In genomic region chr7:115546790-115547189, GRCh38 we compare ENCODE assay signal across 23 cellular contexts.
"Had no signal": no experiment of that assay in that cellular context is flagged by ENCODE, and none has a peak within 500 bp of the region (broad histone marks: within the 10 kb centered on the region; RNA-seq: fewer than 3 reads in every experiment).

No MANE protein-coding gene starts in this region.

- H3K36me3 Mint-ChIP-seq: mesothelial cell of epicardium; naive B cell; natural killer cell treated with Interleukin-12 subunit alpha and Interleukin-12 subunit beta and Interleukin-15 and Interleukin-18, amount 100 ng/mL, for 72 hours; stimulated activated memory B cell treated with anti-CD40 and anti-IgM and Interleukin-4, amounts not matched to agents 10 μg/mL and 1 μg/mL and 100 μg/mL, for 72 hours had no signal

- H3K4me3 Mint-ChIP-seq: mesothelial cell of epicardium; naive B cell; natural killer cell treated with Interleukin-12 subunit alpha and Interleukin-12 subunit beta and Interleukin-15 and Interleukin-18, amount 100 ng/mL, for 72 hours; neural crest cell; stimulated activated memory B cell treated with anti-CD40 and anti-IgM and Interleukin-4, amounts not matched to agents 10 μg/mL and 1 μg/mL and 100 μg/mL, for 72 hours; stimulated activated naive CD8-positive, alpha-beta T cell treated with anti-CD3 and anti-CD28 coated beads, Interleukin-15, Interleukin-2, amounts not matched to agents 100 ng/mL and 50 ng/mL, for 24 hours had no signal

- H3K4me1 Mint-ChIP-seq: mesothelial cell of epicardium; naive B cell; neural crest cell; stimulated activated memory B cell treated with anti-CD40 and anti-IgM and Interleukin-4, amounts not matched to agents 10 μg/mL and 1 μg/mL and 100 μg/mL, for 72 hours had no signal

- ATAC-seq: left lung; mucosa of descending colon; natural killer cell treated with Interleukin-12 subunit alpha and Interleukin-12 subunit beta and Interleukin-15 and Interleukin-18, amount 100 ng/mL, for 72 hours; sciatic nerve; stimulated activated memory B cell treated with anti-CD40 and anti-IgM and Interleukin-4, amounts not matched to agents 10 μg/mL and 1 μg/mL and 100 μg/mL, for 72 hours had no signal

- H2AFZ ChIP-seq: parathyroid adenoma had no signal

- H3K27me3 Mint-ChIP-seq: stimulated activated naive CD8-positive, alpha-beta T cell treated with anti-CD3 and anti-CD28 coated beads, Interleukin-15, Interleukin-2, amounts not matched to agents 100 ng/mL and 50 ng/mL, for 24 hours had no signal

- H3K4me3 ChIP-seq: coronary artery, esophagus muscularis mucosa, left lung, mucosa of descending colon, spleen, thoracic aorta, tibial nerve, upper lobe of left lung had no signal

- H3K27ac Mint-ChIP-seq: mesothelial cell of epicardium; naive B cell; natural killer cell treated with Interleukin-12 subunit alpha and Interleukin-12 subunit beta and Interleukin-15 and Interleukin-18, amount 100 ng/mL, for 72 hours; progenitor cell of endocrine pancreas; stimulated activated memory B cell treated with anti-CD40 and anti-IgM and Interleukin-4, amounts not matched to agents 10 μg/mL and 1 μg/mL and 100 μg/mL, for 72 hours; stimulated activated naive CD8-positive, alpha-beta T cell treated with anti-CD3 and anti-CD28 coated beads, Interleukin-15, Interleukin-2, amounts not matched to agents 100 ng/mL and 50 ng/mL, for 24 hours had no signal

- H3K9me3 Mint-ChIP-seq: mesothelial cell of epicardium; naive B cell; natural killer cell treated with Interleukin-12 subunit alpha and Interleukin-12 subunit beta and Interleukin-15 and Interleukin-18, amount 100 ng/mL, for 72 hours; neural crest cell; stimulated activated memory B cell treated with anti-CD40 and anti-IgM and Interleukin-4, amounts not matched to agents 10 μg/mL and 1 μg/mL and 100 μg/mL, for 72 hours; stimulated activated naive CD8-positive, alpha-beta T cell treated with anti-CD3 and anti-CD28 coated beads, Interleukin-15, Interleukin-2, amounts not matched to agents 100 ng/mL and 50 ng/mL, for 24 hours had no signal

- H3K27me3 ChIP-seq: esophagus muscularis mucosa, left lung, neutrophil, spleen, tibial nerve, upper lobe of left lung had no signal

- H3K79me2 ChIP-seq: parathyroid adenoma had no signal

- H3K9ac ChIP-seq: parathyroid adenoma had no signal

- H3K9me3 ChIP-seq: esophagus muscularis mucosa, left lung, mucosa of descending colon, neutrophil, spleen, thoracic aorta, tibial nerve, upper lobe of left lung had no signal

- DNase-seq: dermis blood vessel endothelial cell; effector memory CD4-positive, alpha-beta T cell; kidney; left lung; mesenchymal stem cell; mucosa of descending colon; naive B cell; spleen; stimulated activated CD4-positive, alpha-beta T cell treated with anti-CD3 and anti-CD28 coated beads, Interleukin-4, amount 100 ng/mL, for 4 hours; upper lobe of left lung had no signal

- H3K4me1 ChIP-seq: esophagus muscularis mucosa, left lung, parathyroid adenoma, spleen, tibial nerve, upper lobe of left lung had no signal

- H3K27ac ChIP-seq: coronary artery, esophagus muscularis mucosa, left lung, neutrophil, parathyroid adenoma, spleen, thoracic aorta, tibial nerve, upper lobe of left lung had no signal

- H3K36me3 ChIP-seq: esophagus muscularis mucosa, left lung, neutrophil, spleen, thoracic aorta, tibial nerve, upper lobe of left lung had no signal
